ENCODE assay signal across 16 cellular contexts in genomic region chr19:21460686-21461085, GRCh38. TPM values are rescaled to one million over a fixed set of nuclear protein-coding genes. Genes with fewer than 3 reads are reported as not detected.
DNase-seq lines count a peak whose midpoint lies in the region; ATAC-seq and TF ChIP-seq lines count a peak whose summit lies in the region.
"Had no signal": no experiment of that assay in that cellular context is flagged by ENCODE, and none has a peak within 500 bp of the region (broad histone marks: within the 10 kb centered on the region; RNA-seq: fewer than 3 reads in every experiment).

No MANE protein-coding gene starts in this region.

- no peak for ATAC-seq in activated CD4-positive, CD25-positive, alpha-beta regulatory T cell treated with anti-CD3 and anti-CD28 coated beads, Interleukin-2, amount 50 U/mL, for 24 hours
- ATAC-seq in HG03097 (IDR thresholded peaks at IDR 0.05; ENCODE audit: low FRiP score, unreplicated experiment): no peak
- ATAC-seq: CD8-positive, alpha-beta T cell; GM12878 had no signal

- H3K9ac ChIP-seq in trophoblast cell (ENCODE audit: low read length): no peak overlapping the region
- H3K9ac ChIP-seq: BLaER1 treated with 17β-estradiol and CSF1 and Interleukin-3, amounts not matched to agents 10 nM and 100 nM had no signal

- no peak overlapping the region for H3K27ac ChIP-seq in trophoblast cell (ENCODE audit: low read depth, low read length)
- H3K27ac ChIP-seq: BLaER1 treated with 17β-estradiol and CSF1 and Interleukin-3, amounts not matched to agents 10 nM and 100 nM; HL-60 had no signal

- no peak overlapping the region for H4K91ac ChIP-seq in trophoblast cell (ENCODE audit: low read depth, low read length)

- H3K4me3 Mint-ChIP-seq in glutamatergic neuron (ENCODE audit: unreplicated experiment): peak overlapping the region; percentile 5
- H3K4me3 Mint-ChIP-seq: B cell; CD8-positive, alpha-beta T cell had no signal

- no peak overlapping the region for H3K14ac ChIP-seq in trophoblast cell (ENCODE audit: low read length)

- H3K27me3 Mint-ChIP-seq in glutamatergic neuron (ENCODE audit: unreplicated experiment): peaks cover 5% of the 10 kb centered on the region
- H3K27me3 Mint-ChIP-seq: B cell had no signal

- no peak overlapping the region for H2BK12ac ChIP-seq in trophoblast cell (ENCODE audit: low read length)

- no peak overlapping the region for H4K8ac ChIP-seq in trophoblast cell (ENCODE audit: low read depth, low read length)

- no peak overlapping the region for H3K4me3 ChIP-seq in trophoblast cell (ENCODE audit: low read depth, low read length)
- H3K4me3 ChIP-seq: GM12878, HAP-1 had no signal

- H3K23ac ChIP-seq in trophoblast cell (ENCODE audit: low read length): no peak overlapping the region

- H3K4me1 ChIP-seq in trophoblast cell (ENCODE audit: control insufficient read depth in 1 of 2, insufficient read depth in 2 of 2, low read length in 2 of 2): peaks cover 2% of the 10 kb centered on the region in 2 experiments
- H3K4me1 ChIP-seq: BLaER1 treated with 17β-estradiol and CSF1 and Interleukin-3, amounts not matched to agents 10 nM and 100 nM; HAP-1 had no signal

- DNase-seq in OCI-M1 (lab: John Stamatoyannopoulos, UW) (peak; percentile 77), glutamatergic neuron (no peak), trophoblast cell (no peak), NCI-H82 treated with DMSO at 0.1 percent for 48 hours (lab: John Stamatoyannopoulos, UW; ENCODE audit: unreplicated experiment) (no peak)
- DNase-seq: Calu3; CD8-positive, alpha-beta T cell; DMS79 treated with DMSO at 0.1 percent for 48 hours; EL had no signal

- no peak overlapping the region for H3K4me2 ChIP-seq in trophoblast cell (ENCODE audit: low read length)
- H3K4me2 ChIP-seq: BLaER1 treated with 17β-estradiol and CSF1 and Interleukin-3, amounts not matched to agents 10 nM and 100 nM had no signal

- peaks cover 5% of the 10 kb centered on the region for H3K79me1 ChIP-seq in trophoblast cell (ENCODE audit: low read length)

- H3K4ac ChIP-seq in trophoblast cell (ENCODE audit: low read depth, low read length): peak overlapping the region; percentile 49

- peaks cover 6 to 12% of the 10 kb centered on the region in 2 experiments for H3K36me3 ChIP-seq in trophoblast cell (ENCODE audit: control insufficient read depth in 1 of 2, insufficient read depth in 2 of 2, low read length in 2 of 2)
- H3K36me3 ChIP-seq: HAP-1 had no signal

- H3K18ac ChIP-seq in trophoblast cell (ENCODE audit: low read length): no peak overlapping the region

- H3K9me3 ChIP-seq in trophoblast cell (ENCODE audit: insufficient read depth, low read depth, low read length): no peaks in the 10 kb centered on the region
- H3K9me3 ChIP-seq: HAP-1 had no signal

- H3K27me3 ChIP-seq in trophoblast cell (ENCODE audit: insufficient read depth, low read length): no peaks in the 10 kb centered on the region
- H3K27me3 ChIP-seq: BLaER1 treated with 17β-estradiol and CSF1 and Interleukin-3, amounts not matched to agents 10 nM and 100 nM had no signal

- TF ChIP-seq CTCF in glutamatergic neuron (IDR thresholded peaks at IDR 0.05; ENCODE audit: partially characterized antibody, unreplicated experiment): no peak

- no peak overlapping the region for H2BK5ac ChIP-seq in trophoblast cell (ENCODE audit: low read depth, low read length, poor library complexity)

- H3K79me2 ChIP-seq in trophoblast cell (ENCODE audit: control insufficient read depth, insufficient read depth, low read length, poor library complexity): peaks cover 7% of the 10 kb centered on the region

- no peak overlapping the region for H2AFZ ChIP-seq in trophoblast cell (ENCODE audit: insufficient read depth, low read length, poor library complexity)

- no peak overlapping the region for H3K27ac Mint-ChIP-seq in glutamatergic neuron (ENCODE audit: unreplicated experiment)
- H3K27ac Mint-ChIP-seq: B cell; CD8-positive, alpha-beta T cell had no signal

- no peak overlapping the region for H4K12ac ChIP-seq in trophoblast cell (ENCODE audit: low read depth, low read length)

- no peak overlapping the region for H2BK120ac ChIP-seq in trophoblast cell (ENCODE audit: insufficient read depth, low read length, poor library complexity)

- H2AK5ac ChIP-seq in trophoblast cell (ENCODE audit: low read length): no peak overlapping the region

- H3K36me3 Mint-ChIP-seq in glutamatergic neuron (ENCODE audit: unreplicated experiment): peaks cover 24% of the 10 kb centered on the region

- peaks cover 5% of the 10 kb centered on the region for H3K9me3 Mint-ChIP-seq in glutamatergic neuron (ENCODE audit: unreplicated experiment)

- H3K4me1 Mint-ChIP-seq in glutamatergic neuron (ENCODE audit: low read depth, unreplicated experiment): peaks cover 2% of the 10 kb centered on the region

RNA-seq across cellular contexts. Expression of gene ZNF429, which starts 44.7 kb away (rescaled TPM):
- 29.8 TPM for total RNA-seq in glutamatergic neuron (ENCODE audit: unreplicated experiment)
- polyA plus RNA-seq in trophoblast cell (2013): 10.0 and 10.9 TPM in 2 replicates
- total RNA-seq: HT1080 had no signal
